In genomic region chrX:83535417-83536244, GRCh38 we compare ENCODE assay signal across 1 cellular context.
TF ChIP-seq lines count a peak whose summit lies in the region.

No MANE protein-coding gene starts in this region.

TF ChIP-seq in GM12878, 131 proteins besides CTCF, POLR2A, EP300 and RAD21 (continued from another document):
- TF ChIP-seq, protein P1, sequence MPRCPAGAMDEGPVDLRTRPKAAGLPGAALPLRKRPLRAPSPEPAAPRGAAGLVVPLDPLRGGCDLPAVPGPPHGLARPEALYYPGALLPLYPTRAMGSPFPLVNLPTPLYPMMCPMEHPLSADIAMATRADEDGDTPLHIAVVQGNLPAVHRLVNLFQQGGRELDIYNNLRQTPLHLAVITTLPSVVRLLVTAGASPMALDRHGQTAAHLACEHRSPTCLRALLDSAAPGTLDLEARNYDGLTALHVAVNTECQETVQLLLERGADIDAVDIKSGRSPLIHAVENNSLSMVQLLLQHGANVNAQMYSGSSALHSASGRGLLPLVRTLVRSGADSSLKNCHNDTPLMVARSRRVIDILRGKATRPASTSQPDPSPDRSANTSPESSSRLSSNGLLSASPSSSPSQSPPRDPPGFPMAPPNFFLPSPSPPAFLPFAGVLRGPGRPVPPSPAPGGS (IDR thresholded peaks at IDR 0.05; ENCODE audit: borderline replicate concordance, insufficient read depth, low read depth, low read length, poor library complexity, severe bottlenecking) = no peak
- TF ChIP-seq SIN3A (IDR thresholded peaks at IDR 0.05; ENCODE audit: low read depth, low read length) (no peak), ZNF687 (IDR thresholded peaks at IDR 0.05) (no peak), HSF1 (IDR thresholded peaks at IDR 0.05; ENCODE audit: low read depth, low read length) (no peak), CBFB (IDR thresholded peaks at IDR 0.05; ENCODE audit: low read depth) (no peak), SUZ12 (IDR thresholded peaks at IDR 0.05; ENCODE audit: unreplicated experiment) (no peak), TCF3 (IDR thresholded peaks at IDR 0.05; ENCODE audit: borderline replicate concordance, insufficient read depth, low read depth, low read length) (no peak), SIX5 (IDR thresholded peaks at IDR 0.05; ENCODE audit: low read depth, low read length, severe bottlenecking) (no peak), IRF4 (IDR thresholded peaks at IDR 0.05; ENCODE audit: low read depth, low read length) (no peak), BACH1 (IDR thresholded peaks at IDR 0.05; ENCODE audit: borderline replicate concordance) (no peak), IKZF1 (conservative IDR thresholded peaks at IDR 0.05) (no peak)
- TF ChIP-seq, protein P2, sequence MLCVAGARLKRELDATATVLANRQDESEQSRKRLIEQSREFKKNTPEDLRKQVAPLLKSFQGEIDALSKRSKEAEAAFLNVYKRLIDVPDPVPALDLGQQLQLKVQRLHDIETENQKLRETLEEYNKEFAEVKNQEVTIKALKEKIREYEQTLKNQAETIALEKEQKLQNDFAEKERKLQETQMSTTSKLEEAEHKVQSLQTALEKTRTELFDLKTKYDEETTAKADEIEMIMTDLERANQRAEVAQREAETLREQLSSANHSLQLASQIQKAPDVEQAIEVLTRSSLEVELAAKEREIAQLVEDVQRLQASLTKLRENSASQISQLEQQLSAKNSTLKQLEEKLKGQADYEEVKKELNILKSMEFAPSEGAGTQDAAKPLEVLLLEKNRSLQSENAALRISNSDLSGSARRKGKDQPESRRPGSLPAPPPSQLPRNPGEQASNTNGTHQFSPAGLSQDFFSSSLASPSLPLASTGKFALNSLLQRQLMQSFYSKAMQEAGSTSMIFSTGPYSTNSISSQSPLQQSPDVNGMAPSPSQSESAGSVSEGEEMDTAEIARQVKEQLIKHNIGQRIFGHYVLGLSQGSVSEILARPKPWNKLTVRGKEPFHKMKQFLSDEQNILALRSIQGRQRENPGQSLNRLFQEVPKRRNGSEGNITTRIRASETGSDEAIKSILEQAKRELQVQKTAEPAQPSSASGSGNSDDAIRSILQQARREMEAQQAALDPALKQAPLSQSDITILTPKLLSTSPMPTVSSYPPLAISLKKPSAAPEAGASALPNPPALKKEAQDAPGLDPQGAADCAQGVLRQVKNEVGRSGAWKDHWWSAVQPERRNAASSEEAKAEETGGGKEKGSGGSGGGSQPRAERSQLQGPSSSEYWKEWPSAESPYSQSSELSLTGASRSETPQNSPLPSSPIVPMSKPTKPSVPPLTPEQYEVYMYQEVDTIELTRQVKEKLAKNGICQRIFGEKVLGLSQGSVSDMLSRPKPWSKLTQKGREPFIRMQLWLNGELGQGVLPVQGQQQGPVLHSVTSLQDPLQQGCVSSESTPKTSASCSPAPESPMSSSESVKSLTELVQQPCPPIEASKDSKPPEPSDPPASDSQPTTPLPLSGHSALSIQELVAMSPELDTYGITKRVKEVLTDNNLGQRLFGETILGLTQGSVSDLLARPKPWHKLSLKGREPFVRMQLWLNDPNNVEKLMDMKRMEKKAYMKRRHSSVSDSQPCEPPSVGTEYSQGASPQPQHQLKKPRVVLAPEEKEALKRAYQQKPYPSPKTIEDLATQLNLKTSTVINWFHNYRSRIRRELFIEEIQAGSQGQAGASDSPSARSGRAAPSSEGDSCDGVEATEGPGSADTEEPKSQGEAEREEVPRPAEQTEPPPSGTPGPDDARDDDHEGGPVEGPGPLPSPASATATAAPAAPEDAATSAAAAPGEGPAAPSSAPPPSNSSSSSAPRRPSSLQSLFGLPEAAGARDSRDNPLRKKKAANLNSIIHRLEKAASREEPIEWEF (IDR thresholded peaks at IDR 0.05; ENCODE audit: insufficient replicate concordance, low read depth, low read length) = no peak
- TF ChIP-seq, protein P3, sequence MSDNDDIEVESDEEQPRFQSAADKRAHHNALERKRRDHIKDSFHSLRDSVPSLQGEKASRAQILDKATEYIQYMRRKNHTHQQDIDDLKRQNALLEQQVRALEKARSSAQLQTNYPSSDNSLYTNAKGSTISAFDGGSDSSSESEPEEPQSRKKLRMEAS (IDR thresholded peaks at IDR 0.05; ENCODE audit: low read depth, low read length) = no peak
- TF ChIP-seq, protein P4, sequence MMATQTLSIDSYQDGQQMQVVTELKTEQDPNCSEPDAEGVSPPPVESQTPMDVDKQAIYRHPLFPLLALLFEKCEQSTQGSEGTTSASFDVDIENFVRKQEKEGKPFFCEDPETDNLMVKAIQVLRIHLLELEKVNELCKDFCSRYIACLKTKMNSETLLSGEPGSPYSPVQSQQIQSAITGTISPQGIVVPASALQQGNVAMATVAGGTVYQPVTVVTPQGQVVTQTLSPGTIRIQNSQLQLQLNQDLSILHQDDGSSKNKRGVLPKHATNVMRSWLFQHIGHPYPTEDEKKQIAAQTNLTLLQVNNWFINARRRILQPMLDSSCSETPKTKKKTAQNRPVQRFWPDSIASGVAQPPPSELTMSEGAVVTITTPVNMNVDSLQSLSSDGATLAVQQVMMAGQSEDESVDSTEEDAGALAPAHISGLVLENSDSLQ (IDR thresholded peaks at IDR 0.05) = no peak
